Comparison of ENCODE assay signal across 15 cellular contexts in genomic region chr18:78720456-78721250, GRCh38.
"Had no signal": no experiment of that assay in that cellular context is flagged by ENCODE, and none has a peak within 500 bp of the region (broad histone marks: within the 10 kb centered on the region; RNA-seq: fewer than 3 reads in every experiment).

No MANE protein-coding gene starts in this region.

- H3K4me1 Mint-ChIP-seq: activated B cell treated with CpG ODN at 0.5 μM for 24 hours; activated T-helper 17 cell treated with anti-CD3 and anti-CD28 coated beads, Interleukin-2, amount 50 U/mL, for 72 hours; T-helper 17 cell had no signal

- H3K9me3 ChIP-seq: adrenal gland, neutrophil, SK-N-SH had no signal

- ATAC-seq: activated T-helper 17 cell treated with anti-CD3 and anti-CD28 coated beads, Interleukin-2, amount 50 U/mL, for 72 hours; esophagus mucosa; T-helper 17 cell had no signal

- H3K36me3 Mint-ChIP-seq: type B pancreatic cell had no signal

- H3K4me3 Mint-ChIP-seq: activated B cell treated with CpG ODN at 0.5 μM for 24 hours; activated T-helper 17 cell treated with anti-CD3 and anti-CD28 coated beads, Interleukin-2, amount 50 U/mL, for 72 hours; T-helper 17 cell; type B pancreatic cell had no signal

- DNase-seq: activated B cell treated with CpG ODN at 0.5 μM for 24 hours; activated CD4-positive, alpha-beta T cell treated with anti-CD3 and anti-CD28 coated beads, Interleukin-2, amount 50 U/mL, for 1 hour; activated naive CD4-positive, alpha-beta T cell treated with anti-CD3 and anti-CD28 coated beads, Interleukin-2, amount 50 U/mL, for 16 hours; activated T-cell treated with anti-CD3 and anti-CD28 coated beads for 4 hours; adrenal gland; cerebellar nuclear complex; midbrain; SK-N-SH; stimulated activated CD4-positive, alpha-beta T cell treated with anti-CD3 and anti-CD28 coated beads, Interleukin-12 subunit alpha, Interleukin-12 subunit beta, amount 100 ng/mL, for 4 hours; stimulated activated naive CD4-positive, alpha-beta T cell; T-helper 17 cell had no signal

- H3K27ac Mint-ChIP-seq: activated B cell treated with CpG ODN at 0.5 μM for 24 hours; activated T-helper 17 cell treated with anti-CD3 and anti-CD28 coated beads, Interleukin-2, amount 50 U/mL, for 72 hours; T-helper 17 cell; type B pancreatic cell had no signal

- H3K4me1 ChIP-seq: adrenal gland had no signal

- H3K9me3 Mint-ChIP-seq: activated B cell treated with CpG ODN at 0.5 μM for 24 hours; activated T-helper 17 cell treated with anti-CD3 and anti-CD28 coated beads, Interleukin-2, amount 50 U/mL, for 72 hours; type B pancreatic cell had no signal

- H3K4me3 ChIP-seq: adrenal gland had no signal

- H3K27ac ChIP-seq: adrenal gland, neutrophil had no signal
